Comparison of ENCODE assay signal across 8 cellular contexts in genomic region chr17:7914771-7915610, GRCh38. TPM values are rescaled to one million over a fixed set of nuclear protein-coding genes. Genes with fewer than 3 reads are reported as not detected.
DNase-seq lines count a peak whose midpoint lies in the region; FAIRE-seq and TF ChIP-seq lines count a peak whose summit lies in the region.

No MANE protein-coding gene starts in this region.

- H3K27me3 ChIP-seq in HL-60 (ENCODE audit: insufficient read depth, poor library complexity, severe bottlenecking): no peaks in the 10 kb centered on the region
- H3K27me3 ChIP-seq in hepatocyte: no peaks in the 10 kb centered on the region
- no peaks in the 10 kb centered on the region for H3K27me3 ChIP-seq in small intestine (ENCODE audit: control insufficient read depth in 2 of 2, insufficient read depth in 2 of 2, low read length in 2 of 2)

- H3K79me2 ChIP-seq in hepatocyte: no peaks in the 10 kb centered on the region

- H2AFZ ChIP-seq in hepatocyte: peak overlapping the region; percentile 49

- no peaks in the 10 kb centered on the region for H3K9me3 Mint-ChIP-seq in activated naive CD8-positive, alpha-beta T cell (ENCODE audit: low read depth)

- no peak for DNase-seq in HL-60 (ENCODE audit: low read depth in 1 of 2, low spot score in 1 of 2)
- peak; percentile 20 for DNase-seq in hepatocyte (ENCODE audit: low spot score)
- peak; percentile 58 for DNase-seq in small intestine
- no peak for DNase-seq in NCI-H2171 treated with DMSO at 0.1 percent for 48 hours (lab: John Stamatoyannopoulos, UW)
- DNase-seq in GOT3 (lab: John Stamatoyannopoulos, UW): no peak
- DNase-seq in NCI-H1048 (lab: John Stamatoyannopoulos, UW): no peak

- H3K36me3 ChIP-seq in hepatocyte (replicated peaks; ENCODE audit: insufficient read depth, low read depth) (no peaks in the 10 kb centered on the region), small intestine (ENCODE audit: control insufficient read depth in 2 of 2, insufficient read depth in 2 of 2, low read length in 2 of 2) (peaks cover 0 to 7% of the 10 kb centered on the region in 2 donors)

- H3K9me3 ChIP-seq in hepatocyte (ENCODE audit: low read depth) (no peaks in the 10 kb centered on the region), small intestine (ENCODE audit: control insufficient read depth, low read depth) (no peaks in the 10 kb centered on the region)

- TF ChIP-seq CTCF in GM12875 (IDR thresholded peaks at IDR 0.05; ENCODE audit: borderline replicate concordance, insufficient read depth, low read depth, low read length) (no peak), HL-60 (IDR thresholded peaks at IDR 0.05; ENCODE audit: insufficient read depth, low read length) (no peak), hepatocyte (IDR thresholded peaks at IDR 0.05; ENCODE audit: poor library complexity) (no peak)

- WGBS in hepatocyte (ENCODE audit: low lambda C conversion rate, missing lambda C conversion rate): 26% methylated on average over 20 of the region's 20 CpGs
- WGBS in small intestine, 3 donors: 5 to 11% (median 5%) methylated on average over 20 of the region's 20 CpGs

- peaks cover 29% of the 10 kb centered on the region for H3K4me1 Mint-ChIP-seq in activated naive CD8-positive, alpha-beta T cell (ENCODE audit: low read depth)

- H3K4me3 Mint-ChIP-seq in activated naive CD8-positive, alpha-beta T cell: peak overlapping the region; percentile 89

- H3K4me3 ChIP-seq in GM12875 (ENCODE audit: low read depth, low read length) (peak overlapping the region; percentile 58), HL-60 (replicated peaks; ENCODE audit: insufficient read depth, low read length) (peak overlapping the region; percentile 52), hepatocyte (peak overlapping the region; percentile 1), small intestine (ENCODE audit: low read depth in 1 of 2, low read length in 2 of 2) (peak overlapping the region; percentile 22 to 54)

- H3K27ac ChIP-seq in HL-60 (replicated peaks): peak overlapping the region; percentile 77
- H3K27ac ChIP-seq in hepatocyte: peak overlapping the region; percentile 96
- H3K27ac ChIP-seq in small intestine (ENCODE audit: low read depth in 1 of 2, low read length in 1 of 2): peak overlapping the region; percentile 72 to 97

- H3K36me3 Mint-ChIP-seq in activated naive CD8-positive, alpha-beta T cell: no peaks in the 10 kb centered on the region

- no peak for FAIRE-seq in small intestine (lab: Jason Lieb, UNC)

- H3K27me3 Mint-ChIP-seq in activated naive CD8-positive, alpha-beta T cell: no peaks in the 10 kb centered on the region

- H3K9me2 ChIP-seq in hepatocyte (replicated peaks; ENCODE audit: insufficient read depth): no peaks in the 10 kb centered on the region

- H3K4me2 ChIP-seq in hepatocyte: peak overlapping the region; percentile 83

- H3K4me1 ChIP-seq in hepatocyte (ENCODE audit: insufficient read depth) (peaks cover 17% of the 10 kb centered on the region), small intestine (ENCODE audit: control insufficient read depth in 2 of 2, insufficient read depth in 1 of 2, low read depth in 1 of 2, low read length in 1 of 2) (no peaks in the 10 kb centered on the region)

- H4K20me1 ChIP-seq in hepatocyte (ENCODE audit: insufficient read depth, poor library complexity, severe bottlenecking): no peaks in the 10 kb centered on the region

- H3K27ac Mint-ChIP-seq in activated naive CD8-positive, alpha-beta T cell: peak overlapping the region; percentile 87

RNA-seq across cellular contexts. Expression of gene RNF227, which starts 1.1 kb away (rescaled TPM):
- 2.9 and 3.5 TPM in 2 replicates for total RNA-seq in hepatocyte
- 2.5 and 4.8 TPM in 2 replicates for polyA plus RNA-seq in hepatocyte
- polyA plus RNA-seq in small intestine: 1 to 10 TPM; 1.9 to 2.7 (median 2.2) TPM

RNA-seq across cellular contexts. Expression of gene KCNAB3, which starts 14.7 kb away (rescaled TPM):
- 1.4 and 1.8 TPM in 2 replicates for total RNA-seq in hepatocyte
- 1.8 and 3.8 TPM in 2 replicates for polyA plus RNA-seq in hepatocyte
- 1 to 10 TPM; 1.3 to 1.8 (median 1.6) TPM for polyA plus RNA-seq in small intestine

RNA-seq across cellular contexts. Expression of gene TRAPPC1, which starts 16.8 kb away (rescaled TPM):
- total RNA-seq in hepatocyte: 20.7 and 29.5 TPM in 2 replicates
- polyA plus RNA-seq in hepatocyte (272 and 299 TPM in 2 replicates), small intestine (100 to 1,000 TPM; 104 to 152 (median 132) TPM)

RNA-seq across cellular contexts. Expression of gene CNTROB, which starts 17.0 kb away (rescaled TPM):
- total RNA-seq in hepatocyte: 19.4 and 21.1 TPM in 2 replicates
- polyA plus RNA-seq in hepatocyte (30.6 and 37.5 TPM in 2 replicates), small intestine (10 to 100 TPM; 18.4 to 24.4 (median 23.7) TPM)

RNA-seq across cellular contexts. Expression of gene CHD3, which starts 26.4 kb away (rescaled TPM):
- total RNA-seq in hepatocyte: 65.6 and 75.3 TPM in 2 replicates
- polyA plus RNA-seq in hepatocyte: 41.2 and 49.4 TPM in 2 replicates
- 10 to 100 TPM; 23.7 to 60.4 (median 25.7) TPM for polyA plus RNA-seq in small intestine

Comparison
In these comparisons a context has a peak if more than half of its experiments do, and no peak if none do; other contexts are left out.
1. H3K4me3 ChIP-seq: peak in every context shown above with its lines; median percentile 58 in GM12875; 52 in HL-60; 38 in small intestine; 1 in hepatocyte.
2. DNase-seq: peak in hepatocyte (single experiment) and small intestine (single experiment); none in HL-60 (0 of 2), NCI-H2171 treated with DMSO at 0.1 percent for 48 hours (single experiment), GOT3 (single experiment) and NCI-H1048 (single experiment).
3. Peak in every context shown above with its lines, with median percentiles within 50 percentile points of each other: H3K27ac ChIP-seq.